Comparison of ENCODE assay signal across 21 cellular contexts in genomic region chr3:73661262-73661661, GRCh38. TPM values are rescaled to one million over a fixed set of nuclear protein-coding genes. Genes with fewer than 3 reads are reported as not detected.
DNase-seq lines count a peak whose midpoint lies in the region; ATAC-seq and TF ChIP-seq lines count a peak whose summit lies in the region.
"Had no signal": no experiment of that assay in that cellular context is flagged by ENCODE, and none has a peak within 500 bp of the region (broad histone marks: within the 10 kb centered on the region; RNA-seq: fewer than 3 reads in every experiment).

No MANE protein-coding gene starts in this region.

- no peaks in the 10 kb centered on the region for H3K9me2 ChIP-seq in PC-9 (ENCODE audit: insufficient read depth)

- POLR2A ChIA-PET in HEK293 (lab: Yijun Ruan, JAX) (no interaction called here), PC-9 (lab: Charles Lee; ENCODE audit: unreplicated experiment) (no interaction called here)

- no peaks in the 10 kb centered on the region for H3K36me3 ChIP-seq in HEK293 (ENCODE audit: control insufficient read depth in 2 of 2, insufficient read depth in 1 of 2, low read length in 2 of 2)
- H3K36me3 ChIP-seq in PC-9 (ENCODE audit: low read depth), result no peaks in the 10 kb centered on the region

- CTCF ChIA-PET in HEK293 (lab: Yijun Ruan, JAX), result interaction anchor here (0.9 kb wide), 1 partner anchor 18 kb away, joined by 3 read pairs; no protein-coding TSS in a partner anchor
- CTCF ChIA-PET in PC-9 (lab: Charles Lee), result no interaction called here

- DNase-seq in AG08395 (ENCODE audit: low spot score) (peak; percentile 26), amniotic epithelial cell (ENCODE audit: low read depth) (peak; percentile 86), foreskin fibroblast (peak; percentile 81 to 86), PC-9 (no peak), islet precursor cell (no peak)
- DNase-seq: activated B cell treated with CpG ODN at 0.5 μM for 24 hours; activated CD8-positive, alpha-beta T cell treated with anti-CD3 and anti-CD28 coated beads, Interleukin-2, amount 10 ng/mL, durations not matched to agents 7 days and 5 days; activated T-cell treated with anti-CD3 and anti-CD28 coated beads, Interleukin-2, amount 50 U/mL, for 48 hours; caudate nucleus; effector CD8-positive, alpha-beta T cell; left ventricle myocardium superior; NCI-H1436; occipital lobe; SHP77; stimulated activated CD4-positive, alpha-beta T cell treated with anti-CD3 and anti-CD28 coated beads, Interleukin-2, amount 100 ng/mL, for 48 hours; T-helper 17 cell had no signal

- intact Hi-C loops in PC-9 (cut with micrococcal nuclease; ENCODE audit: unreplicated experiment), result no loop called here

- no peak for ATAC-seq in HG03457 (IDR thresholded peaks at IDR 0.05; ENCODE audit: unreplicated experiment)
- ATAC-seq in HG03460 (IDR thresholded peaks at IDR 0.05; ENCODE audit: unreplicated experiment), result no peak
- ATAC-seq: activated CD8-positive, alpha-beta T cell treated with anti-CD3 and anti-CD28 coated beads, Interleukin-2, amount 10 ng/mL, durations not matched to agents 7 days and 5 days; activated naive CD4-positive, alpha-beta T cell treated with anti-CD3 and anti-CD28 coated beads, Interleukin-2, amount 50 U/mL, for 72 hours; left ventricle myocardium superior; sciatic nerve; T-helper 17 cell had no signal

- no TSS peak for BruUV-seq in PC-9 (replicated peaks; lab: Mats Ljungman, UMichigan)

- H3K27ac ChIP-seq in HEK293 (ENCODE audit: extremely low read depth, low read depth, low read length), result no peak overlapping the region
- H3K27ac ChIP-seq in PC-9, result no peak overlapping the region

- H3K4me1 ChIP-seq in HEK293 (ENCODE audit: control insufficient read depth, insufficient read depth, low read length), result no peaks in the 10 kb centered on the region
- no peaks in the 10 kb centered on the region for H3K4me1 ChIP-seq in PC-9 (replicated peaks; ENCODE audit: insufficient read depth)

- TF ChIP-seq CTCF in HEK293 (tag by site-specific recombination; IDR thresholded peaks at IDR 0.05), result no peak
- no peak for TF ChIP-seq CTCF in foreskin fibroblast (IDR thresholded peaks at IDR 0.05; ENCODE audit: low read depth, low read length)
- no peak for TF ChIP-seq CTCF in PC-9 (conservative IDR thresholded peaks at IDR 0.05)

- no peak overlapping the region for H3K4me2 ChIP-seq in PC-9

- H4K20me1 ChIP-seq in PC-9 (ENCODE audit: insufficient read depth), result no peaks in the 10 kb centered on the region

- H3F3A ChIP-seq in PC-9 (ENCODE audit: insufficient read depth, low read depth), result no peaks in the 10 kb centered on the region

- no peak overlapping the region for H3K4me3 ChIP-seq in HEK293 (ENCODE audit: low read depth, low read length)
- H3K4me3 ChIP-seq in foreskin fibroblast (ENCODE audit: low read depth in 1 of 2, low read length in 2 of 2), result no peak overlapping the region
- H3K4me3 ChIP-seq in PC-9, result no peak overlapping the region

- H3K9me3 ChIP-seq in HEK293 (ENCODE audit: control insufficient read depth, insufficient read depth, low read depth, low read length), result no peaks in the 10 kb centered on the region
- no peaks in the 10 kb centered on the region for H3K9me3 ChIP-seq in PC-9 (ENCODE audit: insufficient read depth, low read depth)

- no peak overlapping the region for H2AFZ ChIP-seq in PC-9

- no peaks in the 10 kb centered on the region for H3K27me3 ChIP-seq in PC-9 (ENCODE audit: insufficient read depth, low read depth)

- no peaks in the 10 kb centered on the region for H3K79me2 ChIP-seq in PC-9 (ENCODE audit: low read depth)

TF ChIP-seq in HEK293, 187 proteins besides CTCF, POLR2A, EP300 and RAD21:
- TF ChIP-seq ZNF473 (tag by site-specific recombination; IDR thresholded peaks at IDR 0.05), result no peak
- no peak for TF ChIP-seq ZXDB (tag by site-specific recombination; IDR thresholded peaks at IDR 0.05)
- TF ChIP-seq ZNF629 (tag by site-specific recombination; IDR thresholded peaks at IDR 0.05), result 0 out of 2 replicates have a peak, but pooled peaks have one; percentile 14
- TF ChIP-seq SCRT2 (tag by site-specific recombination; IDR thresholded peaks at IDR 0.05), result peak; percentile 71
- TF ChIP-seq ZNF37A (tag by site-specific recombination; IDR thresholded peaks at IDR 0.05), result no peak
- TF ChIP-seq ZNF324 (tag by site-specific recombination; IDR thresholded peaks at IDR 0.05), result no peak
- TF ChIP-seq SCRT1 (tag by site-specific recombination; IDR thresholded peaks at IDR 0.05; ENCODE audit: borderline replicate concordance), result no peak
- no peak for TF ChIP-seq TSHZ1 (tag by site-specific recombination; IDR thresholded peaks at IDR 0.05; ENCODE audit: borderline replicate concordance)

RNA-seq across cellular contexts. Expression of gene PDZRN3, which starts 36.5 kb away (rescaled TPM):
- not detected in 2 replicates for total RNA-seq in PC-9 (2021)
- total RNA-seq: activated B cell treated with CpG ODN at 0.5 μM for 24 hours; activated CD8-positive, alpha-beta T cell treated with anti-CD3 and anti-CD28 coated beads, Interleukin-2, amount 10 ng/mL, durations not matched to agents 7 days and 5 days; activated naive CD4-positive, alpha-beta T cell treated with anti-CD3 and anti-CD28 coated beads, Interleukin-2, amount 50 U/mL, for 72 hours; T-helper 17 cell had no signal

Comparison
In these comparisons a context has a peak if more than half of its experiments do, and no peak if none do; other contexts are left out.
1. DNase-seq: peak in AG08395 (single experiment), amniotic epithelial cell (single experiment) and foreskin fibroblast (2 of 2); none in PC-9 (0 of 2) and islet precursor cell (single experiment).